In genomic region chr12:10701226-10701681, GRCh38 we compare ENCODE assay signal across 10 cellular contexts. TPM values are rescaled to one million over a fixed set of nuclear protein-coding genes. Genes with fewer than 3 reads are reported as not detected.
DNase-seq lines count a peak whose midpoint lies in the region; ATAC-seq, FAIRE-seq and TF ChIP-seq lines count a peak whose summit lies in the region.
"Had no signal": no experiment of that assay in that cellular context is flagged by ENCODE, and none has a peak within 500 bp of the region (broad histone marks: within the 10 kb centered on the region; RNA-seq: fewer than 3 reads in every experiment).

No MANE protein-coding gene starts in this region.

- H3K9me3 Mint-ChIP-seq in CD4-positive, alpha-beta T cell = no peaks in the 10 kb centered on the region

- H3K36me3 ChIP-seq in mesenchymal stem cell (ENCODE audit: control insufficient read depth in 1 of 2, insufficient read depth in 2 of 2, low read depth in 1 of 2, low read length in 2 of 2) = peaks cover 12 to 98% of the 10 kb centered on the region in 2 experiments
- peaks cover 4 to 13% of the 10 kb centered on the region in 2 donors for H3K36me3 ChIP-seq in small intestine (ENCODE audit: control insufficient read depth in 2 of 2, insufficient read depth in 2 of 2, low read length in 2 of 2)

- peaks cover 11% of the 10 kb centered on the region for H3K4me1 Mint-ChIP-seq in CD4-positive, alpha-beta T cell (ENCODE audit: low read depth)

- no peak for DNase-seq in CD4-positive, alpha-beta T cell
- DNase-seq in activated CD4-positive, alpha-beta T cell treated with anti-CD3 and anti-CD28 coated beads for 4 hours = peak; percentile 30 to 36
- DNase-seq in mesenchymal stem cell (no peak), middle frontal gyrus (ENCODE audit: extremely low spot score, low spot score) (no peak), NCI-H82 treated with DMSO at 0.1 percent for 48 hours (lab: John Stamatoyannopoulos, UW; ENCODE audit: unreplicated experiment) (no peak), small intestine (no peak)
- DNase-seq: DND-41 had no signal

- FAIRE-seq in small intestine (lab: Jason Lieb, UNC) = no peak

- H4K91ac ChIP-seq in mesenchymal stem cell (ENCODE audit: low read length) = no peak overlapping the region

- no peak overlapping the region for H3K4me2 ChIP-seq in mesenchymal stem cell (ENCODE audit: low read length, poor library complexity, severe bottlenecking)

- H3K27ac ChIP-seq in CD4-positive, alpha-beta T cell (ENCODE audit: low read depth, low read length) = no peak overlapping the region
- H3K27ac ChIP-seq in mesenchymal stem cell (ENCODE audit: low read length, poor library complexity, severe bottlenecking) (no peak overlapping the region), small intestine (ENCODE audit: low read depth in 1 of 2, low read length in 1 of 2) (no peak overlapping the region)

- H2BK120ac ChIP-seq in mesenchymal stem cell (ENCODE audit: low read depth, low read length) = no peak overlapping the region

- TF ChIP-seq CTCF in CD4-positive, alpha-beta T cell (IDR thresholded peaks at IDR 0.05) = no peak

- no peaks in the 10 kb centered on the region for H3K36me3 Mint-ChIP-seq in CD4-positive, alpha-beta T cell (ENCODE audit: low read depth)

- no peak overlapping the region for H2BK5ac ChIP-seq in mesenchymal stem cell (ENCODE audit: low read depth, low read length, poor library complexity, severe bottlenecking)

- CTCF ChIA-PET in CD4-positive, alpha-beta T cell (lab: Charles Lee) = no interaction called here

- H3K79me1 ChIP-seq in mesenchymal stem cell (replicated peaks; ENCODE audit: low read length, poor library complexity, severe bottlenecking) = peaks cover 9% of the 10 kb centered on the region

- H3K4me3 ChIP-seq in mesenchymal stem cell (ENCODE audit: insufficient read depth in 1 of 2, low read depth in 1 of 2, low read length in 2 of 2) (peak overlapping the region in 1 of 2 experiments; percentile 64), small intestine (ENCODE audit: low read depth in 1 of 2, low read length in 2 of 2) (no peak overlapping the region)
- H3K4me3 ChIP-seq: upper lobe of left lung had no signal

- H3K27ac Mint-ChIP-seq in CD4-positive, alpha-beta T cell = no peak overlapping the region

- H3K4me3 Mint-ChIP-seq in CD4-positive, alpha-beta T cell = no peak overlapping the region

- intact Hi-C loops in CD4-positive, alpha-beta T cell (cut with DNase I, micrococcal nuclease) = no loop called here

- H2AK5ac ChIP-seq in mesenchymal stem cell (ENCODE audit: low read length, severe bottlenecking) = no peak overlapping the region

- no peak overlapping the region for H4K8ac ChIP-seq in mesenchymal stem cell (ENCODE audit: low read length)

- POLR2A ChIA-PET in CD4-positive, alpha-beta T cell (lab: Charles Lee) = no interaction called here

- H2BK15ac ChIP-seq in mesenchymal stem cell (ENCODE audit: low read depth, poor library complexity, severe bottlenecking) = no peak overlapping the region

- H3K4me1 ChIP-seq in mesenchymal stem cell (ENCODE audit: control insufficient read depth, insufficient read depth, low read depth, low read length) (no peaks in the 10 kb centered on the region), small intestine (ENCODE audit: control insufficient read depth in 2 of 2, insufficient read depth in 1 of 2, low read depth in 1 of 2, low read length in 1 of 2) (no peaks in the 10 kb centered on the region)
- H3K4me1 ChIP-seq: upper lobe of left lung had no signal

- H3K27me3 Mint-ChIP-seq in CD4-positive, alpha-beta T cell = no peaks in the 10 kb centered on the region

- no peak overlapping the region for H3K18ac ChIP-seq in mesenchymal stem cell (ENCODE audit: low read depth in 1 of 2, low read length in 2 of 2)

- ATAC-seq in CD4-positive, alpha-beta T cell (ENCODE audit: poor library complexity) = peak; percentile 43
- ATAC-seq in GM21529 (IDR thresholded peaks at IDR 0.05; ENCODE audit: unreplicated experiment) (peak; percentile 75), GM21737 (IDR thresholded peaks at IDR 0.05; ENCODE audit: unreplicated experiment) (no peak)

- H3K27me3 ChIP-seq in CD4-positive, alpha-beta T cell (ENCODE audit: control insufficient read depth, insufficient read depth, low read length) = no peaks in the 10 kb centered on the region
- H3K27me3 ChIP-seq in mesenchymal stem cell (ENCODE audit: control insufficient read depth in 1 of 2, insufficient read depth in 1 of 2, low read length in 2 of 2) = no peaks in the 10 kb centered on the region
- no peaks in the 10 kb centered on the region for H3K27me3 ChIP-seq in small intestine (ENCODE audit: control insufficient read depth in 2 of 2, insufficient read depth in 2 of 2, low read length in 2 of 2)
- H3K27me3 ChIP-seq: upper lobe of left lung had no signal

- no peaks in the 10 kb centered on the region for H3K9me3 ChIP-seq in CD4-positive, alpha-beta T cell (ENCODE audit: control insufficient read depth, low read length)
- H3K9me3 ChIP-seq in mesenchymal stem cell (ENCODE audit: control insufficient read depth, low read length) (no peaks in the 10 kb centered on the region), small intestine (ENCODE audit: control insufficient read depth, low read depth) (no peaks in the 10 kb centered on the region)
- H3K9me3 ChIP-seq: upper lobe of left lung had no signal

- no peak overlapping the region for H3K23ac ChIP-seq in mesenchymal stem cell (ENCODE audit: low read length in 2 of 2)

- H3K4ac ChIP-seq in mesenchymal stem cell (ENCODE audit: low read depth in 1 of 2, low read length in 2 of 2) = no peak overlapping the region

- H2AFZ ChIP-seq in mesenchymal stem cell (ENCODE audit: low read depth, low read length) = no peak overlapping the region

- no peak overlapping the region for H3K14ac ChIP-seq in mesenchymal stem cell (ENCODE audit: low read length in 2 of 2)

- H3K9ac ChIP-seq in mesenchymal stem cell (ENCODE audit: low read length) = peak overlapping the region; percentile 82

- 93% methylated on average over 3 of the region's 3 CpGs for WGBS in mesenchymal stem cell
- WGBS in small intestine, 3 donors = 27 to 49% (median 41%) methylated on average over 3 of the region's 3 CpGs

- no peak overlapping the region for H2BK12ac ChIP-seq in mesenchymal stem cell (ENCODE audit: low read length in 2 of 2)

RNA-seq across cellular contexts. Expression of gene YBX3, which starts 21.9 kb away (rescaled TPM):
- total RNA-seq in CD4-positive, alpha-beta T cell = 10 to 100 TPM; 35.9 to 37.4 TPM
- polyA plus RNA-seq in mesenchymal stem cell (2013, experiment 1 of 2) = 130 TPM
- polyA plus RNA-seq in mesenchymal stem cell (2013, experiment 2 of 2) = 127 TPM
- polyA plus RNA-seq in small intestine = 100 to 1,000 TPM in 1 of 3 donors, 10 to 100 TPM in 2; 61.3 to 183 (median 73.6) TPM

RNA-seq across cellular contexts. Expression of gene STYK1, which starts 27.4 kb away (rescaled TPM):
- not detected for total RNA-seq in CD4-positive, alpha-beta T cell
- polyA plus RNA-seq in mesenchymal stem cell (2013, experiment 1 of 2) = 0.01 TPM
- polyA plus RNA-seq in mesenchymal stem cell (2013, experiment 2 of 2) = 0.01 TPM
- 1 to 10 TPM; 3.2 to 8.1 (median 6.4) TPM for polyA plus RNA-seq in small intestine

Comparison
In these comparisons a context has a peak if more than half of its experiments do, and no peak if none do; other contexts are left out.
1. DNase-seq: peak in activated CD4-positive, alpha-beta T cell treated with anti-CD3 and anti-CD28 coated beads for 4 hours (2 of 2); none in CD4-positive, alpha-beta T cell (0 of 10), mesenchymal stem cell (single experiment), middle frontal gyrus (single experiment), NCI-H82 treated with DMSO at 0.1 percent for 48 hours (single experiment) and small intestine (single experiment).